Comparison of ENCODE assay signal across 14 cellular contexts in genomic region chr10:15868006-15868405, GRCh38.
"Had no signal": no experiment of that assay in that cellular context is flagged by ENCODE, and none has a peak within 500 bp of the region (broad histone marks: within the 10 kb centered on the region; RNA-seq: fewer than 3 reads in every experiment).

No MANE protein-coding gene starts in this region.

- DNase-seq: activated B cell treated with CpG ODN at 0.5 μM for 24 hours; activated CD4-positive, alpha-beta memory T cell treated with anti-CD3 and anti-CD28 coated beads, Interleukin-2, amount 10 ng/mL, durations not matched to agents 7 days and 5 days; activated CD4-positive, alpha-beta T cell treated with anti-CD3 and anti-CD28 coated beads for 48 hours; activated gamma-delta T cell treated with Interleukin-2 at 50 U/mL for 16 hours; activated T-cell treated with anti-CD3 and anti-CD28 coated beads, Interleukin-2, amount 50 U/mL, for 72 hours; aorta; effector memory CD4-positive, alpha-beta T cell; kidney glomerular epithelial cell; left lung; natural killer cell; stimulated activated CD4-positive, alpha-beta T cell treated with anti-CD3 and anti-CD28 coated beads, Interleukin-4, amount 100 ng/mL, for 24 hours; substantia nigra; T-helper 1 cell; thyroid gland had no signal
